ENCODE assay signal across 19 cellular contexts in the genomic region with DNA sequence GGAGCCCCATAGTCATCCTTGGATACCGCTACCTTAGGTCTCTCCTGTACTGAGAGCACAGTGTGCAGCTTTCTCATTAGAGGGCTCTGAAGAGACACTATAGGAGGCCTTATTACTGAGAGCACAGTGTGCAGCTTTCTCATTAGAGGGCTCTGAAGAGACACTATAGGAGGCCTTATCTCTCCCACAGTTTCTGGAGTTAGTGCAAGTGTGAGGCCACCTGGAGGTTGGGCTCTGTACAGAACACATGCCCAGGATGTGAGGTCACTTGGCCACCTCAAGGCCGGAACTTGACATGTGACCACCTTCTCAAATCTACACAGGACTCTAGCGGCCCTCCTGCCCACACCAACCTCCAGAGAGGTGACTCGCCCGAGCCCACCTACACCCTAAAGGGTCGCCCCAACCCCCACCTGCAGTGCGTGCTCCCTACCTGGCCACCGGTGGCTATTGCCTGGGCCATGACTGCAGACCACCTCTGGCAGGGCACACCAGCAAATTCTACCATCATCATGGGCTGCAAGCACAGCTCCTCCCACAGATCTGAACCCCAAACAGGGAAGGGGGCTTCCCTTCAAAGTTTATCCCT. TPM values are rescaled to one million over a fixed set of nuclear protein-coding genes. Genes with fewer than 3 reads are reported as not detected.
A peak's percentile ranks its signal among the peaks of the same experiment; 100 is the strongest.
DNase-seq lines count a peak whose midpoint lies in the region; ATAC-seq and TF ChIP-seq lines count a peak whose summit lies in the region.
"Had no signal": no experiment of that assay in that cellular context is flagged by ENCODE, and none has a peak within 500 bp of the region (broad histone marks: within the 10 kb centered on the region; RNA-seq: fewer than 3 reads in every experiment).

No MANE protein-coding gene starts in this region.

- BruUV-seq in MCF 10A (replicated peaks; lab: Mats Ljungman, UMichigan) = no TSS peak

- TF ChIP-seq CTCF in MCF 10A (IDR thresholded peaks at IDR 0.05; ENCODE audit: unreplicated experiment) (no peak), breast epithelium (IDR thresholded peaks at IDR 0.05) (no peak), HEK293 (tag by site-specific recombination; IDR thresholded peaks at IDR 0.05) (no peak), type B pancreatic cell (conservative IDR thresholded peaks at IDR 0.05) (no peak)

- TF ChIP-seq POLR2A in breast epithelium (IDR thresholded peaks at IDR 0.05) = no peak

- H3K4me3 Mint-ChIP-seq in MCF 10A (ENCODE audit: unreplicated experiment) = no peak overlapping the region
- no peak overlapping the region for H3K4me3 Mint-ChIP-seq in type B pancreatic cell
- H3K4me3 Mint-ChIP-seq: CD4-positive, alpha-beta memory T cell had no signal

- no peaks in the 10 kb centered on the region for H3K27me3 Mint-ChIP-seq in MCF 10A (ENCODE audit: insufficient read depth, unreplicated experiment)
- no peaks in the 10 kb centered on the region for H3K27me3 Mint-ChIP-seq in type B pancreatic cell

- no peaks in the 10 kb centered on the region for H3K9me3 Mint-ChIP-seq in MCF 10A (ENCODE audit: unreplicated experiment)
- no peaks in the 10 kb centered on the region for H3K9me3 Mint-ChIP-seq in type B pancreatic cell

- intact Hi-C loops in MCF 10A (cut with micrococcal nuclease) = no loop called here
- intact Hi-C loops in breast epithelium (cut with DNase I; ENCODE audit: low total_unique reads) = no loop called here

- no peaks in the 10 kb centered on the region for H3K9me3 ChIP-seq in breast epithelium
- no peaks in the 10 kb centered on the region for H3K9me3 ChIP-seq in HEK293 (ENCODE audit: control insufficient read depth, insufficient read depth, low read depth, low read length)
- H3K9me3 ChIP-seq: Peyer's patch had no signal

- H3K36me3 Mint-ChIP-seq in MCF 10A (ENCODE audit: insufficient read depth, unreplicated experiment) (peaks cover 6% of the 10 kb centered on the region), type B pancreatic cell (no peaks in the 10 kb centered on the region)
- H3K36me3 Mint-ChIP-seq: CD4-positive, alpha-beta memory T cell had no signal

- CTCF ChIA-PET in MCF 10A (lab: Yijun Ruan, JAX) (no interaction called here), HEK293 (lab: Yijun Ruan, JAX) (interaction anchor here (1.0 kb wide), 1 partner anchor 13 kb away, joined by 3 read pairs; no protein-coding TSS in a partner anchor)

- DNase-seq in MCF 10A (ENCODE audit: unreplicated experiment) = no peak
- no peak for DNase-seq in breast epithelium (ENCODE audit: low spot score in 2 of 2)
- peak; percentile 41 for DNase-seq in islet precursor cell
- DNase-seq in type B pancreatic cell (ENCODE audit: extremely low spot score, unreplicated experiment) = peak; percentile 49
- DNase-seq in H4 (ENCODE audit: low spot score) = no peak
- no peak for DNase-seq in SHP77 treated with DMSO at 0.1 percent for 48 hours (lab: John Stamatoyannopoulos, UW)
- DNase-seq: CD4-positive, alpha-beta memory T cell; EL; H7; NCI-H1105 treated with DMSO at 0.1 percent for 48 hours; NCI-H1694; NCI-H2081 treated with DMSO at 0.1 percent for 48 hours; NCI-H510A; NCI-H748 treated with DMSO at 0.1 percent for 48 hours; NK-92 treated with Interleukin-12 subunit alpha and Interleukin-12 subunit beta, amount 100 ng/mL, for 24 hours; Peyer's patch had no signal

- POLR2A ChIA-PET in MCF 10A (lab: Yijun Ruan, JAX) = no interaction called here
- POLR2A ChIA-PET in HEK293 (lab: Yijun Ruan, JAX) = no interaction called here

- H3K4me1 Mint-ChIP-seq in MCF 10A (ENCODE audit: insufficient read depth, unreplicated experiment) (peaks cover 26% of the 10 kb centered on the region), type B pancreatic cell (ENCODE audit: unreplicated experiment) (peaks cover 19% of the 10 kb centered on the region)

- H3K4me3 ChIP-seq in breast epithelium (no peak overlapping the region), HEK293 (ENCODE audit: low read depth, low read length) (no peak overlapping the region)
- H3K4me3 ChIP-seq: Peyer's patch had no signal

- no peaks in the 10 kb centered on the region for H3K4me1 ChIP-seq in breast epithelium
- no peaks in the 10 kb centered on the region; the same call in 1 of the 2 replicates for H3K4me1 ChIP-seq in HEK293 (ENCODE audit: control insufficient read depth, insufficient read depth, low read length)

- H3K27ac Mint-ChIP-seq in MCF 10A (ENCODE audit: low read depth, unreplicated experiment) (peak overlapping the region; percentile 54), type B pancreatic cell (no peak overlapping the region)
- H3K27ac Mint-ChIP-seq: CD4-positive, alpha-beta memory T cell had no signal

- no peak for ATAC-seq in HG03469 (IDR thresholded peaks at IDR 0.05; ENCODE audit: unreplicated experiment)

- H3K27ac ChIP-seq in breast epithelium (no peak overlapping the region), HEK293 (ENCODE audit: extremely low read depth, low read depth, low read length) (no peak overlapping the region)
- H3K27ac ChIP-seq: Peyer's patch had no signal

- H3K27me3 ChIP-seq in breast epithelium = no peaks in the 10 kb centered on the region
- H3K27me3 ChIP-seq: Peyer's patch had no signal

- no peaks in the 10 kb centered on the region for H3K36me3 ChIP-seq in breast epithelium
- H3K36me3 ChIP-seq in HEK293 (ENCODE audit: control insufficient read depth in 2 of 2, insufficient read depth in 1 of 2, low read length in 2 of 2) = no peaks in the 10 kb centered on the region
- H3K36me3 ChIP-seq: Peyer's patch had no signal

TF ChIP-seq in HEK293, 187 proteins besides CTCF, POLR2A, EP300 and RAD21:
- TF ChIP-seq FEZF1 (tag by site-specific recombination; IDR thresholded peaks at IDR 0.05) = no peak
- peak; percentile 72 for TF ChIP-seq GLIS1 (tag by site-specific recombination; IDR thresholded peaks at IDR 0.05)
- peak; percentile 76 for TF ChIP-seq ZIC2 (tag by site-specific recombination; IDR thresholded peaks at IDR 0.05)
- TF ChIP-seq ZNF830 (tag by site-specific recombination; IDR thresholded peaks at IDR 0.05; ENCODE audit: low read depth) = no peak

RNA-seq across cellular contexts. Expression of gene FRMPD2, which starts 24.6 kb away (rescaled TPM):
- total RNA-seq in MCF 10A (2022) = 0.98 and 1.3 TPM in 2 replicates
- 1 to 10 TPM in 2 of 3 donors, not detected in 1; 1.9 to 4.6 TPM for total RNA-seq in breast epithelium
- 0.80 and 1.1 TPM in 2 replicates for total RNA-seq in type B pancreatic cell (ENCODE audit: low replicate concordance)
- total RNA-seq in H4 (2014; rRNA removed; shearing (Covaris generic)) = 0.02 TPM in 1 of 2 replicates, not detected in the other
- total RNA-seq: CD4-positive, alpha-beta memory T cell; H7; Peyer's patch; SK-MEL-5 had no signal

RNA-seq across cellular contexts. Expression of gene MAPK8, which starts 56.6 kb away (rescaled TPM):
- total RNA-seq in MCF 10A (2022) (48.9 and 52.9 TPM in 2 replicates), breast epithelium (100 to 1,000 TPM in 1 of 3 donors, 10 to 100 TPM in 2; 52.5 to 108 (median 74.1) TPM), type B pancreatic cell (ENCODE audit: low replicate concordance) (38.9 and 48.4 TPM in 2 replicates)
- 68.7 and 71.1 TPM in 2 replicates for total RNA-seq in H4 (2014; rRNA removed; shearing (Covaris generic))

Comparison
In these comparisons a context has a peak if more than half of its experiments do, and no peak if none do; other contexts are left out.
1. DNase-seq: peak in islet precursor cell (single experiment) and type B pancreatic cell (single experiment); none in MCF 10A (single experiment), breast epithelium (0 of 2), H4 (single experiment) and SHP77 treated with DMSO at 0.1 percent for 48 hours (single experiment).